26 cellular contexts compared by ENCODE assay signal in the genomic region with DNA sequence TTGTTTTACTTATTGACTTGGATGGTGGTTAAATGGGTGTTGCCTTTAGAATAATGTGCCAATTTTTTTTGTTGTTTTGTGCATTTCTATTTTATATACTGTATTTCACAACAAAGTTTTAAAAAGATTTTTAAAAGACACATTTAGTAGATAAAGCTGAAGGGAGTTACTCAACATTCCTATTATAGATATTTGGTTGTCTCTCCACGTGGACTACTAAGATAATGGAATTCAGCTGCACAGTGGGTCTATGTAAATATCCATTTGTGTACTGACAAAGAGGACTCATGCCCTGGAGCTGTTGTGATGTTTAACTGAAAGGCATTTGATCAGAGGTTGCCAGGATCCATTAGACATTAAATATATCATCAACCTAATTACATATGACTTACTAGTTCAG.
"Had no signal": no experiment of that assay in that cellular context is flagged by ENCODE, and none has a peak within 500 bp of the region (broad histone marks: within the 10 kb centered on the region; RNA-seq: fewer than 3 reads in every experiment).

No MANE protein-coding gene starts in this region.

- H3K4me3 ChIP-seq: adrenal gland, ascending aorta, lower lobe of right lung, mucosa of descending colon, tibial nerve had no signal

- H3K36me3 ChIP-seq: adrenal gland, ascending aorta, brain microvascular endothelial cell, lower lobe of right lung, tibial nerve had no signal

- H3K4me1 Mint-ChIP-seq: neural crest cell; stimulated activated effector memory CD8-positive, alpha-beta T cell treated with anti-CD3 and anti-CD28 coated beads, Interleukin-12 subunit alpha, Interleukin-12 subunit beta, amount 100 ng/mL, for 72 hours; stimulated activated naive CD8-positive, alpha-beta T cell treated with anti-CD3 and anti-CD28 coated beads, Interleukin-15, amount 100 ng/mL, for 72 hours had no signal

- H3K36me3 Mint-ChIP-seq: activated naive CD8-positive, alpha-beta T cell; stimulated activated effector memory CD8-positive, alpha-beta T cell treated with anti-CD3 and anti-CD28 coated beads, Interleukin-12 subunit alpha, Interleukin-12 subunit beta, amount 100 ng/mL, for 72 hours; WTC11 had no signal

- DNase-seq: activated CD4-positive, alpha-beta T cell treated with anti-CD3 and anti-CD28 coated beads, Interleukin-2, amount 50 U/mL, for 48 hours; activated CD8-positive, alpha-beta memory T cell treated with anti-CD3 and anti-CD28 coated beads, Interleukin-2, amount 50 U/mL, for 48 hours; activated naive CD4-positive, alpha-beta T cell; activated T-cell treated with anti-CD3 and anti-CD28 coated beads, Interleukin-2, amount 50 U/mL, for 4 hours; adrenal gland; brain microvascular endothelial cell; caudate nucleus; dermis blood vessel endothelial cell; effector memory CD4-positive, alpha-beta T cell; foreskin keratinocyte; lower lobe of right lung; mesendoderm; mucosa of descending colon; occipital lobe; small intestine; stimulated activated CD4-positive, alpha-beta T cell treated with anti-CD3 and anti-CD28 coated beads, Interleukin-2, amount 100 ng/mL, for 24 hours; stimulated activated naive CD8-positive, alpha-beta T cell treated with anti-CD3 and anti-CD28 coated beads, Interleukin-15, amount 100 ng/mL, for 72 hours had no signal

- H3K4me1 ChIP-seq: ascending aorta, foreskin keratinocyte, lower lobe of right lung, tibial nerve had no signal

- H3K4me3 Mint-ChIP-seq: activated naive CD8-positive, alpha-beta T cell; activated T-cell treated with anti-CD3 and anti-CD28 coated beads, Interleukin-2, amount 50 U/mL, for 4 hours; neural crest cell; stimulated activated effector memory CD8-positive, alpha-beta T cell treated with anti-CD3 and anti-CD28 coated beads, Interleukin-12 subunit alpha, Interleukin-12 subunit beta, amount 100 ng/mL, for 72 hours; stimulated activated naive CD8-positive, alpha-beta T cell treated with anti-CD3 and anti-CD28 coated beads, Interleukin-15, amount 100 ng/mL, for 72 hours; WTC11 had no signal

- H3K9me3 Mint-ChIP-seq: activated T-cell treated with anti-CD3 and anti-CD28 coated beads, Interleukin-2, amount 50 U/mL, for 4 hours; activated T-helper 2 cell treated with anti-CD3 and anti-CD28 coated beads, Interferon-gamma antibody, Interleukin-2, Interleukin-4, amounts not matched to agents 10 μg/mL and 5 μg/mL and 100 μg/mL, durations not matched to agents 14 hours and 24 hours and 36 hours; neural crest cell; stimulated activated effector memory CD8-positive, alpha-beta T cell treated with anti-CD3 and anti-CD28 coated beads, Interleukin-12 subunit alpha, Interleukin-12 subunit beta, amount 100 ng/mL, for 72 hours; stimulated activated naive CD8-positive, alpha-beta T cell treated with anti-CD3 and anti-CD28 coated beads, Interleukin-15, amount 100 ng/mL, for 72 hours had no signal

- H3K27ac ChIP-seq: adrenal gland, ascending aorta, brain microvascular endothelial cell, foreskin keratinocyte, lower lobe of right lung, tibial nerve had no signal

- H3K9me3 ChIP-seq: adrenal gland, ascending aorta, lower lobe of right lung, mucosa of descending colon, tibial nerve had no signal

- H3K27ac Mint-ChIP-seq: activated naive CD8-positive, alpha-beta T cell; activated T-helper 2 cell treated with anti-CD3 and anti-CD28 coated beads, Interferon-gamma antibody, Interleukin-2, Interleukin-4, amounts not matched to agents 10 μg/mL and 5 μg/mL and 100 μg/mL, durations not matched to agents 14 hours and 24 hours and 36 hours; stimulated activated effector memory CD8-positive, alpha-beta T cell treated with anti-CD3 and anti-CD28 coated beads, Interleukin-12 subunit alpha, Interleukin-12 subunit beta, amount 100 ng/mL, for 72 hours; stimulated activated naive CD8-positive, alpha-beta T cell treated with anti-CD3 and anti-CD28 coated beads, Interleukin-15, amount 100 ng/mL, for 72 hours; WTC11 had no signal

- ATAC-seq: activated T-cell treated with anti-CD3 and anti-CD28 coated beads, Interleukin-2, amount 50 U/mL, for 4 hours; foreskin keratinocyte; left lobe of liver; lower lobe of right lung; mucosa of descending colon; sciatic nerve; stimulated activated effector memory CD8-positive, alpha-beta T cell treated with anti-CD3 and anti-CD28 coated beads, Interleukin-12 subunit alpha, Interleukin-12 subunit beta, amount 100 ng/mL, for 72 hours; stimulated activated naive CD8-positive, alpha-beta T cell treated with anti-CD3 and anti-CD28 coated beads, Interleukin-15, amount 100 ng/mL, for 72 hours; WTC11 had no signal
